1 cellular context compared by ENCODE assay signal in genomic region chr5:63963080-63963735, GRCh38.
TF ChIP-seq lines count a peak whose summit lies in the region.

No MANE protein-coding gene starts in this region.

TF ChIP-seq in HepG2, 621 proteins besides CTCF, POLR2A, EP300 and RAD21 (continued from another document and continues in another):
- TF ChIP-seq ZNF407 (CRISPR knock-in tag; IDR thresholded peaks at IDR 0.05; ENCODE audit: not compliant biosample characterization) (no peak), DBP (CRISPR knock-in tag; IDR thresholded peaks at IDR 0.05; ENCODE audit: not compliant biosample characterization) (no peak), ZNF580 (CRISPR knock-in tag; IDR thresholded peaks at IDR 0.05; ENCODE audit: borderline replicate concordance, low read depth) (0 out of 2 replicates have a peak, but pooled peaks have one; percentile 48), ZBTB2 (CRISPR knock-in tag; IDR thresholded peaks at IDR 0.05; ENCODE audit: low read depth) (no peak), FOXO1 (CRISPR knock-in tag; IDR thresholded peaks at IDR 0.05) (no peak), TEF (CRISPR knock-in tag; IDR thresholded peaks at IDR 0.05) (peak; percentile 57; the same call in 1 of the 2 replicates), ZFY (CRISPR knock-in tag; IDR thresholded peaks at IDR 0.05) (0 out of 2 replicates have a peak, but pooled peaks have one; percentile 23), ZBTB42 (CRISPR knock-in tag; IDR thresholded peaks at IDR 0.05) (no peak), NR2F1 (CRISPR knock-in tag; IDR thresholded peaks at IDR 0.05) (no peak), ISL2 (CRISPR knock-in tag; IDR thresholded peaks at IDR 0.05) (no peak), PATZ1 (CRISPR knock-in tag; IDR thresholded peaks at IDR 0.05) (no peak), ZNF44 (CRISPR knock-in tag; IDR thresholded peaks at IDR 0.05) (no peak), ZNF225 (CRISPR knock-in tag; IDR thresholded peaks at IDR 0.05) (no peak), LCORL (IDR thresholded peaks at IDR 0.05) (no peak), LCORL (CRISPR knock-in tag; IDR thresholded peaks at IDR 0.05) (no peak), HNF4G (IDR thresholded peaks at IDR 0.05; ENCODE audit: borderline replicate concordance, low read depth, low read length) (no peak), HNF4G (CRISPR knock-in tag; IDR thresholded peaks at IDR 0.05; ENCODE audit: borderline replicate concordance, low read depth) (no peak), U2AF2 (IDR thresholded peaks at IDR 0.05; ENCODE audit: low read depth, low read length) (no peak), ZNF329 (CRISPR knock-in tag; IDR thresholded peaks at IDR 0.05; ENCODE audit: low read depth) (no peak), ZFP41 (CRISPR knock-in tag; IDR thresholded peaks at IDR 0.05; ENCODE audit: borderline replicate concordance) (no peak), ZBTB43 (CRISPR knock-in tag; conservative IDR thresholded peaks at IDR 0.05) (peak; percentile 45; the same call in 1 of the 2 replicates), HNRNPUL1 (IDR thresholded peaks at IDR 0.05; ENCODE audit: low read depth, low read length) (no peak), PLSCR1 (CRISPR knock-in tag; IDR thresholded peaks at IDR 0.05; ENCODE audit: borderline replicate concordance) (no peak), CREB1 (IDR thresholded peaks at IDR 0.05) (no peak), CREB1 (CRISPR knock-in tag; IDR thresholded peaks at IDR 0.05) (0 out of 2 replicates have a peak, but pooled peaks have one; percentile 14), ATF1 (CRISPR knock-in tag; IDR thresholded peaks at IDR 0.05) (no peak), CEBPG (CRISPR knock-in tag; IDR thresholded peaks at IDR 0.05) (no peak), RERE (CRISPR knock-in tag; IDR thresholded peaks at IDR 0.05; ENCODE audit: low read depth) (no peak), PRDM4 (CRISPR knock-in tag; IDR thresholded peaks at IDR 0.05; ENCODE audit: borderline replicate concordance) (no peak), EZH2 (conservative IDR thresholded peaks at IDR 0.05; ENCODE audit: low read depth, low read length) (no peak), MAFF (IDR thresholded peaks at IDR 0.05; ENCODE audit: low read depth, low read length) (no peak)
